ENCODE assay signal across 9 cellular contexts in genomic region chr13:49494645-49495044, GRCh38. TPM values are rescaled to one million over a fixed set of nuclear protein-coding genes. Genes with fewer than 3 reads are reported as not detected.
A peak's percentile ranks its signal among the peaks of the same experiment; 100 is the strongest.
DNase-seq lines count a peak whose midpoint lies in the region; ATAC-seq, FAIRE-seq and TF ChIP-seq lines count a peak whose summit lies in the region.
"Had no signal": no experiment of that assay in that cellular context is flagged by ENCODE, and none has a peak within 500 bp of the region (broad histone marks: within the 10 kb centered on the region; RNA-seq: fewer than 3 reads in every experiment).

No MANE protein-coding gene starts in this region.

- no peaks in the 10 kb centered on the region for H3K4me1 ChIP-seq in Caco-2
- H3K4me1 ChIP-seq in colonic mucosa: no peaks in the 10 kb centered on the region
- no peaks in the 10 kb centered on the region for H3K4me1 ChIP-seq in pancreas

- H3K27ac ChIP-seq in colonic mucosa (peak overlapping the region; percentile 94), pancreas (peak overlapping the region; percentile 90 to 95 (median 92))

- H3K4me3 ChIP-seq in Caco-2 (ENCODE audit: low read depth, low read length) (no peak overlapping the region), MG63 (peak overlapping the region; percentile 61), colonic mucosa (peak overlapping the region; percentile 61), pancreas (peak overlapping the region; percentile 24 to 60 (median 48))

- H3K27me3 Mint-ChIP-seq in Caco-2 (ENCODE audit: insufficient read depth, unreplicated experiment): no peaks in the 10 kb centered on the region

- WGBS in pancreas, 2 donors: 20 to 42% methylated on average over 2 of the region's 2 CpGs

- no peaks in the 10 kb centered on the region for H3K4me1 Mint-ChIP-seq in Caco-2 (ENCODE audit: low read depth, unreplicated experiment)

- H3K9me3 ChIP-seq in Caco-2 (no peaks in the 10 kb centered on the region), MG63 (no peaks in the 10 kb centered on the region), colonic mucosa (no peaks in the 10 kb centered on the region), pancreas (no peaks in the 10 kb centered on the region)

- peak overlapping the region; percentile 51 for H3K4me3 Mint-ChIP-seq in Caco-2 (ENCODE audit: unreplicated experiment)

- no peak for ATAC-seq in pancreas

- BruUV-seq in Caco-2 (replicated peaks; lab: Mats Ljungman, UMichigan): no TSS peak

- no peaks in the 10 kb centered on the region for H3K36me3 Mint-ChIP-seq in Caco-2 (ENCODE audit: insufficient read depth, unreplicated experiment)

- TF ChIP-seq CTCF in Caco-2 (IDR thresholded peaks at IDR 0.05; ENCODE audit: insufficient read depth in 1 of 2, low read depth in 1 of 2, low read length in 1 of 2, severe bottlenecking in 1 of 2, unreplicated experiment in 1 of 2): no peak
- TF ChIP-seq CTCF in colonic mucosa (IDR thresholded peaks at IDR 0.05): no peak
- no peak for TF ChIP-seq CTCF in pancreas (IDR thresholded peaks at IDR 0.05)

- DNase-seq in Caco-2 (no peak), MG63 (no peak), colonic mucosa (no peak), pancreas (no peak), NCI-H2081 treated with DMSO at 0.1 percent for 48 hours (lab: John Stamatoyannopoulos, UW) (no peak), NCI-H187 (lab: John Stamatoyannopoulos, UW) (no peak), HUDEP-2 (lab: John Stamatoyannopoulos, UW; ENCODE audit: unreplicated experiment in 76 of 76) (no peak), cerebellum (ENCODE audit: low spot score) (no peak)

- intact Hi-C loops in Caco-2 (cut with micrococcal nuclease; ENCODE audit: unreplicated experiment) (no loop called here), colonic mucosa (cut with DNase I) (loop anchor here (10.0 kb wide), 1 partner anchor 50 kb away; the partner anchor contains the start of genes CAB39L and SETDB2), pancreas (cut with DNase I) (loop anchor here in 1 of 3 donors (10.0 kb wide), 1 partner anchor 50 kb away; no protein-coding TSS in a partner anchor)

- H3K27me3 ChIP-seq in Caco-2 (replicated peaks; ENCODE audit: control insufficient read depth, insufficient read depth, low read length) (no peaks in the 10 kb centered on the region), MG63 (no peaks in the 10 kb centered on the region), colonic mucosa (no peaks in the 10 kb centered on the region), pancreas (no peaks in the 10 kb centered on the region)

- no peak for FAIRE-seq in pancreas (lab: Jason Lieb, UNC)
- FAIRE-seq: colon had no signal

- peak overlapping the region in 1 of 2 donors; percentile 76 for H3K9ac ChIP-seq in colonic mucosa (ENCODE audit: low read depth in 2 of 2, low read length in 2 of 2)

- POLR2A ChIA-PET in Caco-2 (lab: Charles Lee): interaction anchor here (0.7 kb wide), 1 partner anchor 17 kb away, joined by 3 read pairs; no protein-coding TSS in a partner anchor

- H3K36me3 ChIP-seq in Caco-2 (ENCODE audit: control insufficient read depth, insufficient read depth, low read length): no peaks in the 10 kb centered on the region
- no peaks in the 10 kb centered on the region for H3K36me3 ChIP-seq in MG63
- no peaks in the 10 kb centered on the region for H3K36me3 ChIP-seq in colonic mucosa
- H3K36me3 ChIP-seq in pancreas: no peaks in the 10 kb centered on the region

- no peaks in the 10 kb centered on the region for H3K9me3 Mint-ChIP-seq in Caco-2 (ENCODE audit: unreplicated experiment)

- H3K27ac Mint-ChIP-seq in Caco-2 (ENCODE audit: unreplicated experiment): no peak overlapping the region

- CTCF ChIA-PET in Caco-2 (lab: Charles Lee): no interaction called here

RNA-seq across cellular contexts. Expression of gene PHF11, which starts 1.1 kb away (rescaled TPM):
- total RNA-seq in Caco-2 (2022): 1.8 and 2.3 TPM in 2 replicates
- 14.6 and 21.5 TPM in 2 replicates for total RNA-seq in MG63 (2014; rRNA removed; shearing (Covaris generic); ENCODE audit: low replicate concordance)
- 10 to 100 TPM; 20.3 to 24.1 TPM for total RNA-seq in colonic mucosa
- 10 to 100 TPM; 14.5 to 28.2 (median 19.5) TPM for total RNA-seq in pancreas
- polyA plus RNA-seq in pancreas: 10 to 100 TPM; 53.3 to 58.5 TPM
- total RNA-seq in cerebellum: 11.1 TPM

RNA-seq across cellular contexts. Expression of gene SETDB2, which starts 50.6 kb away (rescaled TPM):
- total RNA-seq in Caco-2 (2022): 14.7 and 15.5 TPM in 2 replicates
- total RNA-seq in MG63 (2014; rRNA removed; shearing (Covaris generic); ENCODE audit: low replicate concordance): 1.6 and 4.9 TPM in 2 replicates
- total RNA-seq in colonic mucosa: 1 to 10 TPM; 7.7 to 9.5 TPM
- 1 to 10 TPM; 5.1 to 8.9 (median 6.6) TPM for total RNA-seq in pancreas
- polyA plus RNA-seq in pancreas: 1 to 10 TPM; 3.1 to 5.1 TPM
- total RNA-seq in cerebellum: 17.0 TPM

RNA-seq across cellular contexts. Expression of gene CAB39L, which starts 50.8 kb away (rescaled TPM):
- 40.6 and 48.6 TPM in 2 replicates for total RNA-seq in Caco-2 (2022)
- total RNA-seq in MG63 (2014; rRNA removed; shearing (Covaris generic); ENCODE audit: low replicate concordance): 5.4 and 11.6 TPM in 2 replicates
- 10 to 100 TPM in 1 of 2 donors, 1 to 10 TPM in 1; 6.1 to 14.5 TPM for total RNA-seq in colonic mucosa
- total RNA-seq in pancreas: 1 to 10 TPM; 4.1 to 8.4 (median 5.0) TPM
- polyA plus RNA-seq in pancreas: 1 to 10 TPM; 2.7 to 7.2 TPM
- 19.7 TPM for total RNA-seq in cerebellum
